ENCODE assay signal across 9 cellular contexts in the genomic region with DNA sequence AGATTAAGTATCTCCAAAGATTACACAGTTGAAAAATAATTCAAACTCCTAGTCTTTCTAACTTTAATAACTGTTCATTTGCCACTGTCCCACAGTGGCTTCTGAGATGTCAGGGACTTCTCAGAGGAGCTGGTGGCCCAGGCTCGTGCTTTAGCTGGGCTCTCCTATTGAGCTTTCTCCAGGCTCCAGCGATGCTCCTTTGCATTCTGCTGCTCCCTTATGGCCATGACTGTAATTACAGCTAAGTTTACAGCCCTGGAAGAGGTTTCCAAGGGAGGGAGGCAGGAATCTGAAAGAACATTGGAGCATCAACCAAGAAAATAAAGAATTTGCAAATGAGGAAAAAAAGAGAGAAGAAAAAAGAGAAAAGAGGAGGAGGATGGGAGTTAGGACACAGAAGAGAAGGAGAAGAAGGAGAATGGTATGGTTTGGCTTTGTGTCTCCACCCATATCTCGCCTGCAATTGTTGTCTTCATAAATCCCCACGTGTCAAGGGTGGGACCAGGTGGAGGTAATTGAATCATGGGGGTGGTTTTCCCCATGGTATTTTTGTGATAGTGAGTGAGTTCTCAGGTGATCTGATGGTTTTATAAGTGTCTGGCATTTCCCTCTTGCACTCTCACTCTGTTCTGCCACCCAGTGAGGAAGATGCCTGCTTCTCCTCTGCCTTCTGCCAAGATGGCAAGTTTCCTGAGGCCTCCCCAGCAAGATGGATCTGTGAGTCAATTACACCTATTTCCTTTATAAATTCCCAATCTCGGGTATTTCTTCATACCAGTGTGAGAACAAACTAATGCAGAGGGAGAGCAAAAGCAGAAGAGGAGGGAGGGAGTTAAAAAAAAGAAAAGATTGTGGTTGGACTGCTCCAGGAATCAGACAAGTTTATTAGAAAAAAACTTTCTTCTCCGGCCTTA.
A peak's percentile ranks its signal among the peaks of the same experiment; 100 is the strongest.
DNase-seq lines count a peak whose midpoint lies in the region; ATAC-seq, FAIRE-seq and TF ChIP-seq lines count a peak whose summit lies in the region.
"Had no signal": no experiment of that assay in that cellular context is flagged by ENCODE, and none has a peak within 500 bp of the region (broad histone marks: within the 10 kb centered on the region; RNA-seq: fewer than 3 reads in every experiment).

No MANE protein-coding gene starts in this region.

- no peak overlapping the region for H3K4me2 ChIP-seq in keratinocyte (ENCODE audit: control insufficient read depth, extremely low read depth, insufficient read depth, low read depth, low read length)

- H3K27ac ChIP-seq in keratinocyte (ENCODE audit: control insufficient read depth, insufficient read depth, low read length): no peak overlapping the region
- H3K27ac ChIP-seq in psoas muscle: no peak overlapping the region

- H3K36me3 Mint-ChIP-seq in effector memory CD8-positive, alpha-beta T cell (ENCODE audit: insufficient read depth): no peaks in the 10 kb centered on the region
- H3K36me3 Mint-ChIP-seq: memory B cell had no signal

- 41 to 43% (median 42%) methylated on average over 6 of the region's 6 CpGs for WGBS in psoas muscle, 3 donors

- H3K36me3 ChIP-seq in adipocyte (ENCODE audit: control insufficient read depth, insufficient read depth, low read length, severe bottlenecking): no peaks in the 10 kb centered on the region
- no peaks in the 10 kb centered on the region for H3K36me3 ChIP-seq in keratinocyte (ENCODE audit: control insufficient read depth in 2 of 2, extremely low read depth in 1 of 2, insufficient read depth in 2 of 2, low read length in 2 of 2)
- no peaks in the 10 kb centered on the region for H3K36me3 ChIP-seq in psoas muscle (ENCODE audit: insufficient read depth in 1 of 2, low read depth in 1 of 2)

- no peak for FAIRE-seq in keratinocyte (lab: Jason Lieb, UNC)

- ATAC-seq in HG02852 (IDR thresholded peaks at IDR 0.05; ENCODE audit: unreplicated experiment) (peak; percentile 78), psoas muscle (no peak)
- no peak for ATAC-seq in effector memory CD8-positive, alpha-beta T cell (replicated peaks)

- H3K27me3 ChIP-seq in adipocyte (replicated peaks; ENCODE audit: control insufficient read depth, insufficient read depth, low read length) (no peaks in the 10 kb centered on the region), keratinocyte (ENCODE audit: control insufficient read depth, extremely low read depth, insufficient read depth, low read length) (no peaks in the 10 kb centered on the region), psoas muscle (ENCODE audit: insufficient read depth in 3 of 3, low read length in 2 of 3) (no peaks in the 10 kb centered on the region)

- H3K9ac ChIP-seq in adipocyte (ENCODE audit: low read length) (no peak overlapping the region), keratinocyte (ENCODE audit: control insufficient read depth, extremely low read depth, insufficient read depth, low read length) (no peak overlapping the region)

- H3K9me3 Mint-ChIP-seq in effector memory CD8-positive, alpha-beta T cell: peaks cover 0 to 10% of the 10 kb centered on the region in 2 donors

- H3K4me1 ChIP-seq in adipocyte (ENCODE audit: control insufficient read depth, insufficient read depth, low read length) (peaks cover 5% of the 10 kb centered on the region), keratinocyte (ENCODE audit: control insufficient read depth, extremely low read depth, insufficient read depth, low read length) (no peaks in the 10 kb centered on the region), psoas muscle (no peaks in the 10 kb centered on the region)

- H3K4me3 ChIP-seq in AG09309 (ENCODE audit: control insufficient read depth, low read depth, low read length) (no peak overlapping the region), adipocyte (ENCODE audit: low read length) (no peak overlapping the region), keratinocyte (ENCODE audit: control insufficient read depth in 2 of 3, extremely low read depth in 1 of 3, insufficient read depth in 2 of 3, low read depth in 1 of 3, low read length in 3 of 3) (no peak overlapping the region), psoas muscle (no peak overlapping the region)

- H3K79me2 ChIP-seq in keratinocyte (ENCODE audit: control insufficient read depth, insufficient read depth, low read length): no peaks in the 10 kb centered on the region

- no peak overlapping the region for H3K4me3 Mint-ChIP-seq in effector memory CD8-positive, alpha-beta T cell
- H3K4me3 Mint-ChIP-seq: memory B cell had no signal

- H3K4me1 Mint-ChIP-seq in effector memory CD8-positive, alpha-beta T cell (ENCODE audit: low read depth in 2 of 2): no peaks in the 10 kb centered on the region
- H3K4me1 Mint-ChIP-seq: memory B cell had no signal

- in situ Hi-C loops in GM13976 (cut with MboI; ENCODE audit: low sequenced_read_pairs, unreplicated experiment): no loop called here

- TF ChIP-seq CTCF in AG09309 (IDR thresholded peaks at IDR 0.05; ENCODE audit: control insufficient read depth, insufficient read depth, low read depth, low read length, missing control alignments) (peak; percentile 80), GM13976 (IDR thresholded peaks at IDR 0.05; ENCODE audit: borderline replicate concordance, control extremely low read depth, extremely low read depth, insufficient read depth, missing control alignments) (peak; percentile 46), keratinocyte (optimal IDR thresholded peaks at IDR 0.05 in 1 of 3, IDR thresholded peaks at IDR 0.05 in 1 of 3, conservative IDR thresholded peaks at IDR 0.05 in 1 of 3; ENCODE audit: extremely low read depth in 1 of 3, insufficient read depth in 2 of 3, low read length in 3 of 3) (peak; percentile 52 to 64 (median 61)), psoas muscle (IDR thresholded peaks at IDR 0.05) (no peak)

- no peaks in the 10 kb centered on the region for H3K27me3 Mint-ChIP-seq in effector memory CD8-positive, alpha-beta T cell
- H3K27me3 Mint-ChIP-seq: memory B cell had no signal

- H3K9me1 ChIP-seq in keratinocyte (ENCODE audit: control insufficient read depth, extremely low read depth, insufficient read depth, low read length): no peaks in the 10 kb centered on the region

- intact Hi-C loops in psoas muscle (cut with DNase I): no loop called here

- no peak overlapping the region for H2AFZ ChIP-seq in keratinocyte (ENCODE audit: control insufficient read depth, low read length)

- H3K9me3 ChIP-seq in adipocyte (ENCODE audit: control insufficient read depth, low read length): no peaks in the 10 kb centered on the region
- no peaks in the 10 kb centered on the region for H3K9me3 ChIP-seq in keratinocyte (ENCODE audit: control insufficient read depth, low read depth, low read length)
- H3K9me3 ChIP-seq in psoas muscle: no peaks in the 10 kb centered on the region

- DNase-seq in AG09309 (ENCODE audit: low read depth): peak; percentile 34
- peak; percentile 3 for DNase-seq in GM13976 (ENCODE audit: low spot score)
- DNase-seq in NCI-H1417 (lab: John Stamatoyannopoulos, UW): peak; percentile 19 to 75 (median 29)
- DNase-seq in adipocyte (ENCODE audit: low read depth): peak; percentile 91
- DNase-seq in keratinocyte (ENCODE audit: low read depth, low spot score): no peak
- DNase-seq in psoas muscle: no peak
- DNase-seq in effector memory CD8-positive, alpha-beta T cell: no peak

- no peak overlapping the region for H3K27ac Mint-ChIP-seq in effector memory CD8-positive, alpha-beta T cell
- H3K27ac Mint-ChIP-seq: memory B cell had no signal

- dilution Hi-C loops in keratinocyte (cut with MboI; ENCODE audit: extremely low pct_ligation_motif_present, low sequenced_read_pairs): no loop called here

- no peaks in the 10 kb centered on the region for H4K20me1 ChIP-seq in keratinocyte (ENCODE audit: control insufficient read depth, extremely low read depth, insufficient read depth, low read length)

Comparison
In these comparisons a context has a peak if more than half of its experiments do, and no peak if none do; other contexts are left out.
1. DNase-seq: peak in AG09309 (single experiment), GM13976 (single experiment), NCI-H1417 (3 of 3) and adipocyte (single experiment); none in keratinocyte (single experiment), psoas muscle (0 of 2) and effector memory CD8-positive, alpha-beta T cell (0 of 3).